In the genomic region with DNA sequence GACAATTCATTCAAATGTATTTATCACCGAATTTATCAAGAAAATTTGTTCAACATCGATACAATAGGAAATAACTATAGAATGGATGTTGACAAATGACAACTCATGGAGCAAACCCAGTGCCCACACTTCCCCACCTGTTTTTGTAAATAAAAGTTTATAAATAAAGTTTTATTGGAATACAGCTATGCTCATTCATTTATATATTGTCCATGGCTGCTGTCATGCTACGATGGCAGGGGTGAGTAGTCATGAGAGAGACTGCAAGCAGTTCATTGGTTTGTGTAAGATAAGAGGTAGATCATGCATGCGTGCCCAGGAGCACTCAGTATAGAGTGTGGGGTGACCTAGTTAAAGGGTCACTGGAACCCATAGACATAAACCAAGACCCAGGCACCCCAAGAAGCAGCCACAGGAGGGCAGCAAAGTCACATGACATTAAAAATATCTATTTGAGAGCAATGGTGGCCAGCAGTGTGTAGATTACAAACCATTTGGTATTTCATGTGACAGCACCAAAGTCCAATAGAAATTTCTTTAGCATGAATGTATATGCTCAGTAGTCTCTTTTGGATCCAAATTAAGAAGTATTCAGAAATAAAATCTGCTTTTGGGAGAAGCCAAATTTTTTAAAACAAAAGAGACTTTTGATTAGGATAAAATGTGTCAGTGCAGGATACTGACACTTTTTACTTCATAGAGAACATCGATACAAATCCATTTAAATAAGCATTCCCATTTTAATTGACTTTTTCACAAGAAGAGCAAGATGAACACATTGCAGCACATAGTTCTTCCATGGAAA, we compare ENCODE assay signal across 1 cellular context.
TF ChIP-seq lines count a peak whose summit lies in the region.

No MANE protein-coding gene starts in this region.

TF ChIP-seq in GM12878, 131 proteins besides CTCF, POLR2A, EP300 and RAD21 (continued from another document):
- TF ChIP-seq YY1 (IDR thresholded peaks at IDR 0.05; ENCODE audit: low read depth, low read length) (0 out of 2 replicates have a peak, but pooled peaks have one; percentile 29), RAD51 (IDR thresholded peaks at IDR 0.05) (no peak), SMC3 (IDR thresholded peaks at IDR 0.05; ENCODE audit: borderline replicate concordance, low read length) (peak; percentile 44)
